In the genomic region with DNA sequence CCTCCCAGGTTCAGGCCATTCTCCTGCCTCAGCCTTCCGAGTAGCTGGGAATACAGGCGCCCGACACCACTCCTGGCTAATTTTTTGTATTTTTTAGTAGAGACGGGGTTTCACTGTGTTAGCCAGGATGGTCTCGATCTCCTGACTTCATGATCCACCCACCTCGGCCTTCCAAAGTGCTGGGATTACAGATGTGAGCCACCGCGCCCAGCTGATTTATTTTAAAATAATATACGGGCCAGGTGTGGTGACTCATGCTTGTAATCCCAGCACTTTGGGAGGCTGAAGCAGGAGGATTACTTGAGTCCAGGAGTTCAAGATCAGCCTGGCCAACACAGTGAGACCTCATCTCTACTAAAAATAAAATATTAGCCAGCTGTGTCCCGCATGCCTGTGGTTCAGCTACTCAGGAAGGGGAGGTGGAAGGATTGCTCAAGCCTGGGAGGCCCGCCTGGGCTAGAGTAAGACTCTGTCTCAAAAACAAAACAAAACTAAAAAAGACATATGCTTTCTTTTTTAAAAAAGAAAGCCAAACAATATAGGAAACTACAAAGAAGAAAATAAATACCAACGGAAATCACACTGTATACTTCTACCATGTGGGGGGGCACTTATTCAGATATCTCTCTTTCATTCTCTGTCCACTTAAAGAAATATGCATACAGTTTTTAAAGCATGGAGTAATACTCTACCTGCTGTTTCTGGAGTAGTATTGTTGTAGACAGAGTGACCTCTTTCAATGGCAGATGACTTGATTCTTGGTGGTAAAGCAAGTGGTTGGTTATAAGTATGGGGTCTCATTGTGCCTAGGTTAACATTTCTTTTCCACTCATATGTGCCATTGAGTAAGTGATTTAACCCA, we compare ENCODE assay signal across 8 cellular contexts. TPM values are rescaled to one million over a fixed set of nuclear protein-coding genes. Genes with fewer than 3 reads are reported as not detected.
DNase-seq lines count a peak whose midpoint lies in the region; ATAC-seq, FAIRE-seq and TF ChIP-seq lines count a peak whose summit lies in the region.

No MANE protein-coding gene starts in this region.

- no peak for TF ChIP-seq CTCF in CD4-positive, alpha-beta T cell (IDR thresholded peaks at IDR 0.05)
- peak; percentile 4; the same call in 1 of the 2 replicates for TF ChIP-seq CTCF in HepG2 (CRISPR knock-in tag; IDR thresholded peaks at IDR 0.05)

- TF ChIP-seq POLR2A in HepG2 (IDR thresholded peaks at IDR 0.05; ENCODE audit: insufficient read depth in 1 of 2, low read depth in 2 of 2, low read length in 2 of 2) = no peak

- 3% methylated on average over 12 of the region's 12 CpGs for WGBS in HepG2 (ENCODE audit: low lambda C conversion rate)
- WGBS in small intestine, 3 donors = 69 to 76% (median 70%) methylated on average over 12 of the region's 12 CpGs

- no peaks in the 10 kb centered on the region for H3K9me3 ChIP-seq in CD4-positive, alpha-beta T cell (ENCODE audit: control insufficient read depth, low read length)
- H3K9me3 ChIP-seq in HepG2 (ENCODE audit: low read length) = no peaks in the 10 kb centered on the region
- H3K9me3 ChIP-seq in small intestine (ENCODE audit: control insufficient read depth, low read depth) = no peaks in the 10 kb centered on the region

- H3K36me3 Mint-ChIP-seq in CD4-positive, alpha-beta T cell (ENCODE audit: low read depth) = no peaks in the 10 kb centered on the region
- no peaks in the 10 kb centered on the region for H3K36me3 Mint-ChIP-seq in activated CD4-positive, alpha-beta memory T cell treated with anti-CD3 and anti-CD28 coated beads, Interleukin-2, amount 10 ng/mL, durations not matched to agents 7 days and 5 days (ENCODE audit: low read depth)

- no peak for DNase-seq in CD4-positive, alpha-beta T cell
- peak; percentile 25 for DNase-seq in activated CD4-positive, alpha-beta memory T cell treated with anti-CD3 and anti-CD28 coated beads, Interleukin-2, amount 10 ng/mL, durations not matched to agents 7 days and 5 days
- DNase-seq in HepG2 (ENCODE audit: low spot score) (peak; percentile 90), small intestine (no peak), SHP77 treated with DMSO at 0.1 percent for 48 hours (lab: John Stamatoyannopoulos, UW) (no peak), GM19240 (ENCODE audit: insufficient read length, low spot score) (no peak)

- no peaks in the 10 kb centered on the region for H3K27me3 Mint-ChIP-seq in CD4-positive, alpha-beta T cell
- H3K27me3 Mint-ChIP-seq in activated CD4-positive, alpha-beta memory T cell treated with anti-CD3 and anti-CD28 coated beads, Interleukin-2, amount 10 ng/mL, durations not matched to agents 7 days and 5 days = no peaks in the 10 kb centered on the region

- no peak overlapping the region for H3K4me3 Mint-ChIP-seq in CD4-positive, alpha-beta T cell
- no peak overlapping the region for H3K4me3 Mint-ChIP-seq in activated CD4-positive, alpha-beta memory T cell treated with anti-CD3 and anti-CD28 coated beads, Interleukin-2, amount 10 ng/mL, durations not matched to agents 7 days and 5 days

- peak overlapping the region; percentile 47 for H2AFZ ChIP-seq in HepG2 (ENCODE audit: low read length)

- H3K27ac ChIP-seq in CD4-positive, alpha-beta T cell (ENCODE audit: low read depth, low read length) = no peak overlapping the region
- H3K27ac ChIP-seq in HepG2 (ENCODE audit: extremely low read length, insufficient read depth, low read length) = peak overlapping the region; percentile 69
- H3K27ac ChIP-seq in small intestine (ENCODE audit: low read depth in 1 of 2, low read length in 1 of 2) = no peak overlapping the region

- H3K27ac Mint-ChIP-seq in CD4-positive, alpha-beta T cell = peak overlapping the region; percentile 63
- H3K27ac Mint-ChIP-seq in activated CD4-positive, alpha-beta memory T cell treated with anti-CD3 and anti-CD28 coated beads, Interleukin-2, amount 10 ng/mL, durations not matched to agents 7 days and 5 days = peak overlapping the region; percentile 75

- H3K9ac ChIP-seq in HepG2 (ENCODE audit: insufficient read depth, low read depth, low read length) = peak overlapping the region; percentile 70

- H3K27me3 ChIP-seq in CD4-positive, alpha-beta T cell (ENCODE audit: control insufficient read depth, insufficient read depth, low read length) = no peaks in the 10 kb centered on the region
- no peaks in the 10 kb centered on the region; a peak in 1 of 5 replicates for H3K27me3 ChIP-seq in HepG2 (ENCODE audit: control insufficient read depth in 1 of 2, insufficient read depth in 2 of 2, low read length in 2 of 2)
- H3K27me3 ChIP-seq in small intestine (ENCODE audit: control insufficient read depth in 2 of 2, insufficient read depth in 2 of 2, low read length in 2 of 2) = no peaks in the 10 kb centered on the region

- TF ChIP-seq EP300 in HepG2 (IDR thresholded peaks at IDR 0.05; ENCODE audit: low read depth in 2 of 2, low read length in 2 of 2) (peak in 1 of 2 experiments; percentile 75; a peak in 3 of 4 replicates), HepG2 (CRISPR knock-in tag; IDR thresholded peaks at IDR 0.05; ENCODE audit: borderline replicate concordance) (no peak)

- peaks cover 15% of the 10 kb centered on the region for H3K79me2 ChIP-seq in HepG2 (ENCODE audit: insufficient read depth, low read length)

- CTCF ChIA-PET in CD4-positive, alpha-beta T cell (lab: Charles Lee) = interaction anchor here (0.5 kb wide), 1 partner anchor 48 kb away, joined by 3 read pairs; no protein-coding TSS in a partner anchor
- CTCF ChIA-PET in activated CD4-positive, alpha-beta memory T cell treated with anti-CD3 and anti-CD28 coated beads, Interleukin-2, amount 10 ng/mL, durations not matched to agents 7 days and 5 days (lab: Charles Lee) = interaction anchor here (0.8 to 5.1 kb wide), 13 partner anchors 8 to 234 kb away, joined by 3 to 48 read pairs (median 5); a partner anchor contains a TSS
- CTCF ChIA-PET in HepG2 (lab: Yijun Ruan, JAX; ENCODE audit: low intra/inter-chr PET ratio, low total read pairs) = interaction anchor here (0.9 kb wide), 1 partner anchor 136 kb away, joined by 3 read pairs; no protein-coding TSS in a partner anchor

- H3K4me1 ChIP-seq in HepG2 (ENCODE audit: insufficient read depth, low read length) (peaks cover 49% of the 10 kb centered on the region), small intestine (ENCODE audit: control insufficient read depth in 2 of 2, insufficient read depth in 1 of 2, low read depth in 1 of 2, low read length in 1 of 2) (peaks cover 0 to 3% of the 10 kb centered on the region in 2 donors)

- BruUV-seq in HepG2 (replicated peaks; lab: Mats Ljungman, UMichigan) = TSS peak; percentile 99

- TF ChIP-seq RAD21 in HepG2 (CRISPR knock-in tag; IDR thresholded peaks at IDR 0.05) = peak; percentile 44

- no peak for ATAC-seq in CD4-positive, alpha-beta T cell (ENCODE audit: poor library complexity)
- ATAC-seq in HG02981 (IDR thresholded peaks at IDR 0.05; ENCODE audit: unreplicated experiment) (peak; percentile 41), HepG2 (peak; percentile 84), GM19397 (IDR thresholded peaks at IDR 0.05; ENCODE audit: unreplicated experiment) (no peak)

- H3K4me3 ChIP-seq in HepG2 (replicated peaks in 1 of 3; ENCODE audit: insufficient read depth in 1 of 3, low read depth in 2 of 3, low read length in 3 of 3) (peak overlapping the region; percentile 65 to 72 (median 65)), small intestine (ENCODE audit: low read depth in 1 of 2, low read length in 2 of 2) (no peak overlapping the region)

- intact Hi-C loops in CD4-positive, alpha-beta T cell (cut with DNase I, micrococcal nuclease) = no loop called here
- intact Hi-C loops in HepG2 (cut with micrococcal nuclease; ENCODE audit: unreplicated experiment) = loop anchor here (1.0 to 10.0 kb wide), 6 partner anchors 34 to 208 kb away; a partner anchor contains a TSS

- in situ Hi-C loops in HepG2 (cut with HindIII; ENCODE audit: extremely low pct_ligation_motif_present, low pct_unique_long_range_greater_than_20kb) = loop anchor here (5.0 kb wide), 2 partner anchors 135 to 200 kb away; a partner anchor contains a TSS

- peaks cover 35% of the 10 kb centered on the region for H3K4me1 Mint-ChIP-seq in CD4-positive, alpha-beta T cell (ENCODE audit: low read depth)
- peaks cover 56% of the 10 kb centered on the region for H3K4me1 Mint-ChIP-seq in activated CD4-positive, alpha-beta memory T cell treated with anti-CD3 and anti-CD28 coated beads, Interleukin-2, amount 10 ng/mL, durations not matched to agents 7 days and 5 days

- H3K36me3 ChIP-seq in HepG2 (replicated peaks in 1 of 2; ENCODE audit: control insufficient read depth in 1 of 2, insufficient read depth in 2 of 2, low read length in 2 of 2) (0 out of 5 replicates have a peak, but pooled peaks cover 0 to 2% of the 10 kb centered on the region in 2 experiments), small intestine (ENCODE audit: control insufficient read depth in 2 of 2, insufficient read depth in 2 of 2, low read length in 2 of 2) (no peaks in the 10 kb centered on the region)

- POLR2A ChIA-PET in CD4-positive, alpha-beta T cell (lab: Charles Lee) = no interaction called here
- POLR2A ChIA-PET in activated CD4-positive, alpha-beta memory T cell treated with anti-CD3 and anti-CD28 coated beads, Interleukin-2, amount 10 ng/mL, durations not matched to agents 7 days and 5 days (lab: Charles Lee) = interaction anchor here (1.0 to 5.5 kb wide), 8 partner anchors 35 to 199 kb away, joined by 3 to 75 read pairs (median 11); a partner anchor contains a TSS
- POLR2A ChIA-PET in HepG2 (lab: Yijun Ruan, JAX) = interaction anchor here (0.6 to 5.6 kb wide), 32 partner anchors 10 to 209 kb away, joined by 3 to 112 read pairs (median 4); a partner anchor contains a TSS

- H3K9me3 Mint-ChIP-seq in CD4-positive, alpha-beta T cell = no peaks in the 10 kb centered on the region
- no peaks in the 10 kb centered on the region for H3K9me3 Mint-ChIP-seq in activated CD4-positive, alpha-beta memory T cell treated with anti-CD3 and anti-CD28 coated beads, Interleukin-2, amount 10 ng/mL, durations not matched to agents 7 days and 5 days

- H3K4me2 ChIP-seq in HepG2 (ENCODE audit: low read depth, low read length) = peak overlapping the region; percentile 90

- H4K20me1 ChIP-seq in HepG2 (ENCODE audit: insufficient read depth, low read length) = no peaks in the 10 kb centered on the region

- FAIRE-seq in HepG2 (lab: Jason Lieb, UNC) (no peak), small intestine (lab: Jason Lieb, UNC) (no peak)

RNA-seq across cellular contexts. Expression of a gene that starts 0.9 kb away (rescaled TPM):
- total RNA-seq in CD4-positive, alpha-beta T cell = 10 to 100 TPM; 21.1 to 24.1 TPM
- 10 to 100 TPM; 30.8 to 33.0 TPM for total RNA-seq in activated CD4-positive, alpha-beta memory T cell treated with anti-CD3 and anti-CD28 coated beads, Interleukin-2, amount 10 ng/mL, durations not matched to agents 7 days and 5 days
- total RNA-seq in HepG2 (2016; rRNA removed; fragmentation: Illumina TruSeq; extraction: Trizol) = 119 and 158 TPM in 2 replicates
- total RNA-seq in HepG2 (2016; cell fraction: cytosol; rRNA removed; fragmentation: Illumina TruSeq; extraction: Trizol; ENCODE audit: low read depth) = 154 and 169 TPM in 2 replicates
- 111 and 161 TPM in 2 replicates for total RNA-seq in HepG2 (2016; cell fraction: insoluble cytoplasmic fraction; rRNA removed; fragmentation: Illumina TruSeq; extraction: Trizol)
- total RNA-seq in HepG2 (2016; cell fraction: membrane; rRNA removed; fragmentation: Illumina TruSeq; extraction: Trizol) = 165 and 196 TPM in 2 replicates
- 192 and 219 TPM in 2 replicates for total RNA-seq in HepG2 (2016; cell fraction: nucleus; rRNA removed; fragmentation: Illumina TruSeq; extraction: Trizol)
- polyA plus RNA-seq in HepG2 (2011; rRNA removed) = 131 and 134 TPM in 2 replicates
- polyA plus RNA-seq in HepG2 (2011; cell fraction: cytosol; rRNA removed) = 57.1 and 79.7 TPM in 2 replicates
- 77.3 and 94.7 TPM in 2 replicates for polyA plus RNA-seq in HepG2 (2011; cell fraction: nucleus; rRNA removed)
- 103 and 118 TPM in 2 replicates for polyA plus RNA-seq in HepG2 (2012)
- 19.6 and 24.5 TPM in 2 replicates for polyA plus RNA-seq in HepG2 (2016; cell fraction: cytosol; fragmentation: Illumina TruSeq; extraction: Trizol; ENCODE audit: low read depth)
- polyA plus RNA-seq in HepG2 (2016; cell fraction: insoluble cytoplasmic fraction; fragmentation: Illumina TruSeq; extraction: Trizol; ENCODE audit: low read depth) = 95.4 and 102 TPM in 2 replicates
- polyA plus RNA-seq in HepG2 (2016; cell fraction: membrane; fragmentation: Illumina TruSeq; extraction: Trizol; ENCODE audit: low read depth) = 45.8 and 50.4 TPM in 2 replicates
- polyA plus RNA-seq in HepG2 (2016; cell fraction: nucleus; fragmentation: Illumina TruSeq; extraction: Trizol; ENCODE audit: insufficient read depth, low read depth) = 216 and 223 TPM in 2 replicates
- polyA minus RNA-seq in HepG2 (2011; rRNA and poly(A)+ RNA removed; ENCODE audit: low replicate concordance) = 24.3 and 71.9 TPM in 2 replicates
- 59.9 and 69.8 TPM in 2 replicates for polyA minus RNA-seq in HepG2 (2011; cell fraction: cytosol; rRNA and poly(A)+ RNA removed)
- 211 and 242 TPM in 2 replicates for polyA minus RNA-seq in HepG2 (2011; cell fraction: nucleus; rRNA and poly(A)+ RNA removed)
- polyA plus RNA-seq in small intestine = 100 to 1,000 TPM in 2 of 3 donors, 10 to 100 TPM in 1; 55.3 to 264 (median 161) TPM

RNA-seq across cellular contexts. Expression of a gene that starts 57.7 kb away (rescaled TPM):
- 100 to 1,000 TPM; 110 to 111 TPM for total RNA-seq in CD4-positive, alpha-beta T cell
- 10 to 100 TPM; 75.0 to 75.3 TPM for total RNA-seq in activated CD4-positive, alpha-beta memory T cell treated with anti-CD3 and anti-CD28 coated beads, Interleukin-2, amount 10 ng/mL, durations not matched to agents 7 days and 5 days
- 110 and 214 TPM in 2 replicates for total RNA-seq in HepG2 (2016; rRNA removed; fragmentation: Illumina TruSeq; extraction: Trizol)
- total RNA-seq in HepG2 (2016; cell fraction: cytosol; rRNA removed; fragmentation: Illumina TruSeq; extraction: Trizol; ENCODE audit: low read depth) = 47.1 and 48.8 TPM in 2 replicates
- 105 and 215 TPM in 2 replicates for total RNA-seq in HepG2 (2016; cell fraction: insoluble cytoplasmic fraction; rRNA removed; fragmentation: Illumina TruSeq; extraction: Trizol)
- 22.0 and 26.0 TPM in 2 replicates for total RNA-seq in HepG2 (2016; cell fraction: membrane; rRNA removed; fragmentation: Illumina TruSeq; extraction: Trizol)
- 407 and 445 TPM in 2 replicates for total RNA-seq in HepG2 (2016; cell fraction: nucleus; rRNA removed; fragmentation: Illumina TruSeq; extraction: Trizol)
- polyA plus RNA-seq in HepG2 (2011; rRNA removed) (58.0 and 58.6 TPM in 2 replicates), small intestine (10 to 100 TPM; 21.1 to 33.1 (median 25.3) TPM)
- 22.1 and 29.7 TPM in 2 replicates for polyA plus RNA-seq in HepG2 (2011; cell fraction: cytosol; rRNA removed)
- 315 and 430 TPM in 2 replicates for polyA plus RNA-seq in HepG2 (2011; cell fraction: nucleus; rRNA removed)
- 184 and 252 TPM in 2 replicates for polyA plus RNA-seq in HepG2 (2012)
- 4.4 and 5.0 TPM in 2 replicates for polyA plus RNA-seq in HepG2 (2016; cell fraction: cytosol; fragmentation: Illumina TruSeq; extraction: Trizol; ENCODE audit: low read depth)
- polyA plus RNA-seq in HepG2 (2016; cell fraction: insoluble cytoplasmic fraction; fragmentation: Illumina TruSeq; extraction: Trizol; ENCODE audit: low read depth) = 155 and 157 TPM in 2 replicates
- polyA plus RNA-seq in HepG2 (2016; cell fraction: membrane; fragmentation: Illumina TruSeq; extraction: Trizol; ENCODE audit: low read depth) = 13.0 and 14.4 TPM in 2 replicates
- polyA plus RNA-seq in HepG2 (2016; cell fraction: nucleus; fragmentation: Illumina TruSeq; extraction: Trizol; ENCODE audit: insufficient read depth, low read depth) = 1,319 and 1,369 TPM in 2 replicates
- polyA minus RNA-seq in HepG2 (2011; rRNA and poly(A)+ RNA removed; ENCODE audit: low replicate concordance) = 19.2 and 20.9 TPM in 2 replicates
- polyA minus RNA-seq in HepG2 (2011; cell fraction: cytosol; rRNA and poly(A)+ RNA removed) = 15.5 and 21.0 TPM in 2 replicates
- polyA minus RNA-seq in HepG2 (2011; cell fraction: nucleus; rRNA and poly(A)+ RNA removed) = 311 and 317 TPM in 2 replicates

Comparison
In these comparisons a context has a peak if more than half of its experiments do, and no peak if none do; other contexts are left out.
1. ATAC-seq: peak in HG02981 (single experiment) and HepG2 (single experiment); none in CD4-positive, alpha-beta T cell (single experiment) and GM19397 (single experiment).
2. DNase-seq: peak in activated CD4-positive, alpha-beta memory T cell treated with anti-CD3 and anti-CD28 coated beads, Interleukin-2, amount 10 ng/mL, durations not matched to agents 7 days and 5 days (single experiment) and HepG2 (single experiment); none in CD4-positive, alpha-beta T cell (0 of 10), small intestine (single experiment), SHP77 treated with DMSO at 0.1 percent for 48 hours (single experiment) and GM19240 (single experiment).
3. H3K4me3 ChIP-seq: peak in HepG2 (3 of 3); none in small intestine (0 of 2).